ENCODE assay signal across 8 cellular contexts in genomic region chr2:121974919-121975654, GRCh38.
A peak's percentile ranks its signal among the peaks of the same experiment; 100 is the strongest.
DNase-seq lines count a peak whose midpoint lies in the region; ATAC-seq, FAIRE-seq and TF ChIP-seq lines count a peak whose summit lies in the region.

No MANE protein-coding gene starts in this region.

- H3K36me3 ChIP-seq in brain microvascular endothelial cell (replicated peaks) (no peaks in the 10 kb centered on the region), iPS-15b (ENCODE audit: control insufficient read depth, insufficient read depth, low read length) (no peaks in the 10 kb centered on the region)

- H3K9ac ChIP-seq in iPS-15b (ENCODE audit: low read depth, low read length), result no peak overlapping the region

- H3K27me3 ChIP-seq in brain microvascular endothelial cell (replicated peaks) (no peaks in the 10 kb centered on the region), iPS-15b (ENCODE audit: control insufficient read depth, insufficient read depth, low read length) (no peaks in the 10 kb centered on the region)

- peak overlapping the region; percentile 43 for H3K4me3 ChIP-seq in brain microvascular endothelial cell (ENCODE audit: low read depth, low read length)
- peak overlapping the region; percentile 26 for H3K4me3 ChIP-seq in iPS-15b (ENCODE audit: low read depth, low read length)
- H3K4me3 ChIP-seq in skin epidermis, result peak overlapping the region in 4 of 7 experiments; percentile 21 to 28 (median 25)

- H3K27ac ChIP-seq in brain microvascular endothelial cell (no peak overlapping the region), skin epidermis (no peak overlapping the region)

- DNase-seq in ACHN, result peak; percentile 85
- DNase-seq in GM18507 (ENCODE audit: extremely low spot score, insufficient read length, low read depth), result peak; percentile 58
- DNase-seq in NCI-H146 treated with DMSO at 0.1 percent for 48 hours (lab: John Stamatoyannopoulos, UW; ENCODE audit: unreplicated experiment), result peak; percentile 78
- peak in 3 of 5 donors; percentile 18 to 68 (median 36) for DNase-seq in T-helper 1 cell
- DNase-seq in brain microvascular endothelial cell, result peak; percentile 73

- ATAC-seq in HG02943 (IDR thresholded peaks at IDR 0.05; ENCODE audit: low read depth, unreplicated experiment), result peak; percentile 97

- in situ Hi-C loops in ACHN (cut with HindIII; ENCODE audit: low pct_ligation_motif_present, low pct_unique_long_range_greater_than_20kb, low sequenced_read_pairs) (no loop called here), brain microvascular endothelial cell (cut with HindIII; ENCODE audit: low pct_ligation_motif_present, low sequenced_read_pairs) (no loop called here)

- FAIRE-seq in GM18507 (lab: Jason Lieb, UNC), result peak; percentile 94

- H3K4me1 ChIP-seq in iPS-15b (ENCODE audit: control insufficient read depth, insufficient read depth, low read length), result peaks cover 9% of the 10 kb centered on the region

- H3K9me3 ChIP-seq in iPS-15b (ENCODE audit: control insufficient read depth, insufficient read depth, low read length), result no peaks in the 10 kb centered on the region

- TF ChIP-seq CTCF in brain microvascular endothelial cell (IDR thresholded peaks at IDR 0.05; ENCODE audit: low read depth, low read length, missing control alignments), result peak; percentile 61
